In the genomic region with DNA sequence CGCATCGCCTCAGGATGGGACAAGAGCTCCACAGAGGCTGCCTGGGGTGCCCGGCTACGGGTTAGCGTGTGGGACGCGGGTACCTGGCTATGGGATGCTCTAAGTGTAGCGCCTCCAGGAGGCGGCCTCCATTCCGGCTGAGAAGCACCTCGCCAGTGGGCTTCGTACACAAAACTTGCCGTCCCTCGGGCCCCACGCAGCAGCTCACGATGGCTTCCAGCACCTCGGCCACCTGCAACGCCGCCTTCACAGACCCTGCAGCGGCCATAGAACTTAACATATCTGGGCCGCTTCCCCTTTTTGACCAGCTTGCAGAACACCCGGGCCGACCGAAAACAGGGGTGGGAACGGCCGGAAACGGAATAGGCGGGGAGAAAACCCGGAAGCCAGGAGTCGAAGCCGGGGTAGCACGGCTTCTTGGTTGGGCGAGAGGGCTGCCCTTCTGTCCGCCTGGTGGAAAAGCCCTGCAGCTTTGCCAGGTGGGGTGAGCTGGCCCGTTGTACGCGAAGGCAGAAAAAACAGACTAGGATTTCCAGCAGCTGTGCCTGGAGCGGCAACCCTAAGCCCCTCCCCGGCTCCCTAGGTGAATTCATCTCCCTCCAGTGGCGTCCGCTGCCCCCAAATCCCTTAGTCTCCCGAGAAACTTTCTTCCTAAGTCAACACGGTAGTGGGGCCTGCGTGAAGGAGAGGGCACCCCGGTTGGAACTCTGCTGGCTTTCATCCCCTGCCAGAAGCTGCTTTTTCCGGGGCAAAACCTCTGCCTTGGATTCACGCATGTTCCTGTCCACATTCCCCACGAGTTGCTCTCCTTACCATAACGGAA, we compare ENCODE assay signal across 8 cellular contexts. TPM values are rescaled to one million over a fixed set of nuclear protein-coding genes. Genes with fewer than 3 reads are reported as not detected.
DNase-seq lines count a peak whose midpoint lies in the region; ATAC-seq and TF ChIP-seq lines count a peak whose summit lies in the region.

A gene (minus strand): TSS at position 337 of the 823 bp plus-strand sequence. CDS start 57 bp downstream, at position 280.

- no peak for TF ChIP-seq POLR2A in stomach (IDR thresholded peaks at IDR 0.05)

- no peaks in the 10 kb centered on the region for H4K20me1 ChIP-seq in GM23338 (replicated peaks; ENCODE audit: insufficient read depth)
- H4K20me1 ChIP-seq in neural cell (ENCODE audit: insufficient read depth) = no peaks in the 10 kb centered on the region

- H3K4me3 Mint-ChIP-seq in GM23338 = peak within 1 kb of the TSS; percentile 96

- peak within 1 kb of the TSS; percentile 95 for H2AFZ ChIP-seq in GM23338
- peak within 1 kb of the TSS; percentile 70 for H2AFZ ChIP-seq in neural cell (ENCODE audit: low read depth, low read length)

- peak within 1 kb of the TSS; percentile 97 for H3K27ac Mint-ChIP-seq in GM23338

- peak within 1 kb of the TSS; percentile 79 for H3K4me3 ChIP-seq in GM23338
- peak within 1 kb of the TSS; percentile 76 for H3K4me3 ChIP-seq in neural cell (ENCODE audit: low read length)
- peak within 1 kb of the TSS; percentile 65 to 91 (median 80) for H3K4me3 ChIP-seq in stomach

- TF ChIP-seq CTCF in GM23338 (conservative IDR thresholded peaks at IDR 0.05; ENCODE audit: low read depth in 2 of 2) (peak; percentile 48 to 54), RWPE1 (conservative IDR thresholded peaks at IDR 0.05; ENCODE audit: low read depth) (peak; percentile 53), neural cell (IDR thresholded peaks at IDR 0.05; ENCODE audit: poor library complexity, severe bottlenecking) (peak; percentile 88), stomach (IDR thresholded peaks at IDR 0.05) (peak in 4 of 7 experiments; percentile 3 to 55 (median 18))

- H3K27me3 ChIP-seq in GM23338 (ENCODE audit: insufficient read depth) (no peaks in the 10 kb centered on the region), neural cell (ENCODE audit: insufficient read depth, low read depth, low read length) (no peaks in the 10 kb centered on the region), stomach (no peaks in the 10 kb centered on the region)

- peak; percentile 71 for TF ChIP-seq RAD21 in neural cell (conservative IDR thresholded peaks at IDR 0.05)

- H3K4me1 ChIP-seq in GM23338 (ENCODE audit: insufficient read depth) = peaks cover 14% of the 10 kb centered on the region
- H3K4me1 ChIP-seq in stomach = peaks cover 10 to 38% (median 18%) of the 10 kb centered on the region in 4 donors

- no peaks in the 10 kb centered on the region for H3K9me3 Mint-ChIP-seq in GM23338

- peak within 1 kb of the TSS; percentile 76 for H3K9ac ChIP-seq in neural cell (ENCODE audit: low read length)

- H3K4me1 Mint-ChIP-seq in GM23338 = peaks cover 12% of the 10 kb centered on the region; the same call in 2 of the 3 replicates

- H3K36me3 Mint-ChIP-seq in GM23338 (ENCODE audit: low read depth) = no peaks in the 10 kb centered on the region

- H3K9me3 ChIP-seq in neural cell (ENCODE audit: low read length) (no peaks in the 10 kb centered on the region), stomach (no peaks in the 10 kb centered on the region)

- DNase-seq in ELF-1 (ENCODE audit: low read depth, low spot score) (peak; percentile 96), GM23338 (ENCODE audit: low spot score) (peak; percentile 96), LHCN-M2 (ENCODE audit: low read depth) (peak; percentile 90), RWPE1 (ENCODE audit: low spot score) (peak; percentile 91), fibroblast of the conjunctiva (ENCODE audit: low read depth) (peak; percentile 82), stomach (peak; percentile 91)
- DNase-seq in activated effector memory CD4-positive, alpha-beta T cell treated with Interleukin-2 at 50 U/mL for 16 hours = peak; percentile 83

- peaks cover 8% of the 10 kb centered on the region for H3K27me3 Mint-ChIP-seq in GM23338 (ENCODE audit: insufficient read depth, low read depth, poor library complexity)

- H3F3A ChIP-seq in GM23338 (replicated peaks; ENCODE audit: low read depth) (no peaks in the 10 kb centered on the region; the same call in 1 of the 2 replicates), neural cell (ENCODE audit: insufficient read depth, low read length, poor library complexity, severe bottlenecking) (peaks cover 3% of the 10 kb centered on the region)

- H3K27ac ChIP-seq in GM23338 (ENCODE audit: low read depth) (peak within 1 kb of the TSS; percentile 95), RWPE1 (peak within 1 kb of the TSS; percentile 86), neural cell (ENCODE audit: low read length) (peak within 1 kb of the TSS; percentile 76), stomach (peak within 1 kb of the TSS; percentile 76 to 91 (median 87))

- POLR2A ChIA-PET in RWPE1 (lab: Yijun Ruan, JAX; ENCODE audit: low non-redundant PET) = interaction anchor here (0.5 to 0.6 kb wide), 3 partner anchors 9 to 837 kb away, joined by 5 to 9 read pairs (median 9); a partner anchor contains a TSS

- CTCF ChIA-PET in RWPE1 (lab: Yijun Ruan, JAX) = interaction anchor here (0.5 to 1.5 kb wide), 9 partner anchors 89 to 483 kb away, joined by 3 to 4 read pairs (median 3); a partner anchor contains a TSS

- H3K36me3 ChIP-seq in GM23338 (ENCODE audit: insufficient read depth) (no peaks in the 10 kb centered on the region), neural cell (ENCODE audit: insufficient read depth, low read length) (no peaks in the 10 kb centered on the region), stomach (no peaks in the 10 kb centered on the region)

- intact Hi-C loops in stomach (cut with DNase I; ENCODE audit: low total_unique reads) = no loop called here

- TF ChIP-seq EP300 in neural cell (conservative IDR thresholded peaks at IDR 0.05; ENCODE audit: poor library complexity, severe bottlenecking) (peak; percentile 21), stomach (IDR thresholded peaks at IDR 0.05) (no peak)

- H3K9me2 ChIP-seq in GM23338 (ENCODE audit: insufficient read depth) (no peaks in the 10 kb centered on the region), neural cell (ENCODE audit: insufficient read depth, low read length) (no peaks in the 10 kb centered on the region)

- peak; percentile 98 for ATAC-seq in GM23338

- H3K4me2 ChIP-seq in GM23338 = peak within 1 kb of the TSS; percentile 80
- peak within 1 kb of the TSS; percentile 80 for H3K4me2 ChIP-seq in neural cell (ENCODE audit: low read length)

- 1 to 2% (median 1%) methylated on average over 35 to 49 of the region's 49 CpGs for WGBS in stomach, 5 donors

- H3K79me2 ChIP-seq in GM23338 (replicated peaks; ENCODE audit: insufficient read depth) = peaks cover 26% of the 10 kb centered on the region
- peaks cover 18% of the 10 kb centered on the region for H3K79me2 ChIP-seq in neural cell (replicated peaks; ENCODE audit: insufficient read depth, low read length)

TF ChIP-seq in neural cell, 6 proteins besides CTCF, POLR2A, EP300 and RAD21:
- TF ChIP-seq, protein P1, sequence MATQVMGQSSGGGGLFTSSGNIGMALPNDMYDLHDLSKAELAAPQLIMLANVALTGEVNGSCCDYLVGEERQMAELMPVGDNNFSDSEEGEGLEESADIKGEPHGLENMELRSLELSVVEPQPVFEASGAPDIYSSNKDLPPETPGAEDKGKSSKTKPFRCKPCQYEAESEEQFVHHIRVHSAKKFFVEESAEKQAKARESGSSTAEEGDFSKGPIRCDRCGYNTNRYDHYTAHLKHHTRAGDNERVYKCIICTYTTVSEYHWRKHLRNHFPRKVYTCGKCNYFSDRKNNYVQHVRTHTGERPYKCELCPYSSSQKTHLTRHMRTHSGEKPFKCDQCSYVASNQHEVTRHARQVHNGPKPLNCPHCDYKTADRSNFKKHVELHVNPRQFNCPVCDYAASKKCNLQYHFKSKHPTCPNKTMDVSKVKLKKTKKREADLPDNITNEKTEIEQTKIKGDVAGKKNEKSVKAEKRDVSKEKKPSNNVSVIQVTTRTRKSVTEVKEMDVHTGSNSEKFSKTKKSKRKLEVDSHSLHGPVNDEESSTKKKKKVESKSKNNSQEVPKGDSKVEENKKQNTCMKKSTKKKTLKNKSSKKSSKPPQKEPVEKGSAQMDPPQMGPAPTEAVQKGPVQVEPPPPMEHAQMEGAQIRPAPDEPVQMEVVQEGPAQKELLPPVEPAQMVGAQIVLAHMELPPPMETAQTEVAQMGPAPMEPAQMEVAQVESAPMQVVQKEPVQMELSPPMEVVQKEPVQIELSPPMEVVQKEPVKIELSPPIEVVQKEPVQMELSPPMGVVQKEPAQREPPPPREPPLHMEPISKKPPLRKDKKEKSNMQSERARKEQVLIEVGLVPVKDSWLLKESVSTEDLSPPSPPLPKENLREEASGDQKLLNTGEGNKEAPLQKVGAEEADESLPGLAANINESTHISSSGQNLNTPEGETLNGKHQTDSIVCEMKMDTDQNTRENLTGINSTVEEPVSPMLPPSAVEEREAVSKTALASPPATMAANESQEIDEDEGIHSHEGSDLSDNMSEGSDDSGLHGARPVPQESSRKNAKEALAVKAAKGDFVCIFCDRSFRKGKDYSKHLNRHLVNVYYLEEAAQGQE (IDR thresholded peaks at IDR 0.05; ENCODE audit: borderline replicate concordance) = peak; percentile 73
- TF ChIP-seq MXI1 (conservative IDR thresholded peaks at IDR 0.05; ENCODE audit: poor library complexity, severe bottlenecking) (peak; percentile 78), TAF1 (IDR thresholded peaks at IDR 0.05; ENCODE audit: low read depth) (peak; percentile 37), EZH2 (IDR thresholded peaks at IDR 0.05; ENCODE audit: borderline replicate concordance, insufficient read depth, low read length, poor library complexity, severe bottlenecking) (no peak), POLR2AphosphoS5 (IDR thresholded peaks at IDR 0.05) (peak; percentile 76), SMC3 (conservative IDR thresholded peaks at IDR 0.05; ENCODE audit: poor library complexity) (peak; percentile 82)

RNA-seq across cellular contexts. Expression of the gene that starts here (rescaled TPM):
- 12.8 and 13.4 TPM in 2 replicates for total RNA-seq in GM23338 (2014; rRNA removed; shearing (Covaris generic))
- polyA plus RNA-seq in GM23338 (2016; fragmentation: Nextera tagmentation; extraction: Ambion mirVana) (4.2 and 5.2 TPM in 2 replicates), neural cell (14.2 and 15.4 TPM in 2 replicates), stomach (1 to 10 TPM; 1.9 to 4.6 (median 2.0) TPM)
- total RNA-seq in LHCN-M2 (2014; rRNA removed) (12.4 and 15.5 TPM in 2 replicates), stomach (10 to 100 TPM in 2 of 5 donors, 1 to 10 TPM in 2, under 1 TPM in 1; 0.87 to 15.6 (median 9.1) TPM)
- 4.8 TPM for polyA plus RNA-seq in LHCN-M2 (2012)
- 28.5 and 29.1 TPM in 2 replicates for polyA minus RNA-seq in neural cell

Comparison
In these comparisons a context has a peak if more than half of its experiments do, and no peak if none do; other contexts are left out.
1. Peak in every context shown above with its lines: DNase-seq, ATAC-seq, H3K4me3 ChIP-seq and H3K27ac ChIP-seq.
2. CTCF ChIP-seq: peak in every context shown above with its lines; median percentile 88 in neural cell; 53 in RWPE1; 51 in GM23338; 18 in stomach.